In the genomic region with DNA sequence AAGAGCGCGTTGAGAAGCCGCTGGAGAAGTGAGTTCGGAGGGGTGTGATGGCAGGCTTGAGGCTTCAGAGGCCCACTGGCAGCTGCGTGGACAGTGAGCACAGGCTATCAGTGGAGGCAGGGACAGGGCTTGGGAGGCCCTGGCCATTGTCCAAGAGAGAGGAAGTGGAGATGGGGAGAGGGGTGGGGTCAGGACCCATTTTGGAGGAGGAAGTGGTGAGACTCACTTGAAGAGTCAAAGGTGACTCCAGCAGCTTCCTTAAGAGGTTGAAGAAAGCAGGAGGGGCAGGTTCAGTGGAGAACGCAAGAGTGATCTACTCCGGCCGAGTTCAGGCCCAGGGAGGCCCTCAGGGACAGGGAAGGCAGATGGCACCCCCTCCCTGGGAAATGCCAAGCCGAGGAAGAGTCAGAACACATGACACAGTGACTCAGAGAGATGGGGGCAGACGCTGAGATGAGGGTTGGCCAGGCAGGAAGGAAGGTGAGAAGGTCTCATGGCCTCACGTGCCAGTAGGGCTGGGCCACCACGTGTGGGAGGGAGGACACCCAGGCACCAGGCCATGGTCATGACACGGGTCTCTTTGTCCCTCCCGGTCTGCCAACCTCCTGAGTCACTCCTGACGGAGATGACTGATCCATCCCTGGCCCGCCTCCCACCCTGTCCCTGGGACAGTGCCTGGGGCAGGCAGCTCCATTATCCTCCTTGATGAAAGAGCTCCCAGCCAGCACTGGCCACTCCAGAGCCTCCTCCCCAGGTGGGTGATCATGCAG, we compare ENCODE assay signal across 1 cellular context.
TF ChIP-seq lines count a peak whose summit lies in the region.

No MANE protein-coding gene starts in this region.

TF ChIP-seq in H1, 55 proteins besides CTCF, POLR2A, EP300 and RAD21:
- TF ChIP-seq CTBP2 (IDR thresholded peaks at IDR 0.05; ENCODE audit: borderline replicate concordance, insufficient read depth, insufficient read length, low read length) (no peak), RBBP5 (IDR thresholded peaks at IDR 0.05; ENCODE audit: borderline replicate concordance, low read depth, low read length) (no peak), EZH2 (IDR thresholded peaks at IDR 0.05; ENCODE audit: low read depth, low read length, severe bottlenecking) (no peak), JUN (IDR thresholded peaks at IDR 0.05; ENCODE audit: low read depth, low read length) (no peak), BCL11A (IDR thresholded peaks at IDR 0.05; ENCODE audit: low read depth in 2 of 2, low read length in 2 of 2) (no peak), SRF (IDR thresholded peaks at IDR 0.05; ENCODE audit: low read depth, low read length) (no peak)
- TF ChIP-seq, protein P1, sequence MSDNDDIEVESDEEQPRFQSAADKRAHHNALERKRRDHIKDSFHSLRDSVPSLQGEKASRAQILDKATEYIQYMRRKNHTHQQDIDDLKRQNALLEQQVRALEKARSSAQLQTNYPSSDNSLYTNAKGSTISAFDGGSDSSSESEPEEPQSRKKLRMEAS (IDR thresholded peaks at IDR 0.05) = no peak
TF ChIP-seq in H1: peak in this region for 0.
